In the genomic region with DNA sequence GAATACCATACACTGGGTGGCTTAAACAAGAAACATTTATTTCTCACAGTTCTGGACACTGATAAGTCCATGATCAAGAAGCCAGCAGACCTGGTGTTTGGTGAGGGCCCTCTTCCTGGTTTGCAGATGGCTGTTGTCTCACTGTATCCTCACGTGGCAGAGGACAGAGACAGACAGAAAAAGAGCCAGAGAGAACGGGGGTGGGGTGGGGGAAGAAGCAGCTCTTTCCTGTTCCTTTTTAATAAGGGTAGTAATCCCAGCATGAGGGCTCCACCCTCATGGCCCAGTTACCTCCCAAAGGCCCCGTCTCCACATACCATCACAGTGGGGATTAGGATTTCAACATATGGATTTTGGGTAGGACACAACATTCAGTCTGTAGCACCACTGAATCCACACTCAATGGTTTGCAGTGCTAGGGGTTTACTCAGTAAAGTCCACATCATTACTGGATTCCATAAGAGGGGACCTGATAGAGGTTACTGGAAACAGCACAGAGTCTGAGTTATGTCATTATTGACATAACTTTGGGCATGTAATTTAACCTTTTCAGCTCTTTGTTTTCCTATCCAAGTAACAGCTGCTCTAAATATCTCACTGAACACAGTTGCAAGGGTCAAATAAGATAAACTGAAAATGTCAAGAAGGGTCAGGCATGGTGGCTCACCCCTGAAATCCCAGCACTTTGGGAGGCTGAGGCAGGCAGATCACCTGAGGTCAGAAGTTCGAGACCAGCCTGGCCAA, we compare ENCODE assay signal across 1 cellular context.
TF ChIP-seq lines count a peak whose summit lies in the region.

No MANE protein-coding gene starts in this region.

TF ChIP-seq in HepG2, 621 proteins besides CTCF, POLR2A, EP300 and RAD21 (continued from another document and continues in another):
- TF ChIP-seq RFXANK (CRISPR knock-in tag; IDR thresholded peaks at IDR 0.05), result 0 out of 2 replicates have a peak, but pooled peaks have one; percentile 41
- TF ChIP-seq ZEB1 (IDR thresholded peaks at IDR 0.05; ENCODE audit: insufficient replicate concordance, low read depth), result no peak
- TF ChIP-seq, protein P1, sequence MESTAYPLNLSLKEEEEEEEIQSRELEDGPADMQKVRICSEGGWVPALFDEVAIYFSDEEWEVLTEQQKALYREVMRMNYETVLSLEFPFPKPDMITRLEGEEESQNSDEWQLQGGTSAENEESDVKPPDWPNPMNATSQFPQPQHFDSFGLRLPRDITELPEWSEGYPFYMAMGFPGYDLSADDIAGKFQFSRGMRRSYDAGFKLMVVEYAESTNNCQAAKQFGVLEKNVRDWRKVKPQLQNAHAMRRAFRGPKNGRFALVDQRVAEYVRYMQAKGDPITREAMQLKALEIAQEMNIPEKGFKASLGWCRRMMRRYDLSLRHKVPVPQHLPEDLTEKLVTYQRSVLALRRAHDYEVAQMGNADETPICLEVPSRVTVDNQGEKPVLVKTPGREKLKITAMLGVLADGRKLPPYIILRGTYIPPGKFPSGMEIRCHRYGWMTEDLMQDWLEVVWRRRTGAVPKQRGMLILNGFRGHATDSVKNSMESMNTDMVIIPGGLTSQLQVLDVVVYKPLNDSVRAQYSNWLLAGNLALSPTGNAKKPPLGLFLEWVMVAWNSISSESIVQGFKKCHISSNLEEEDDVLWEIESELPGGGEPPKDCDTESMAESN (CRISPR knock-in tag; conservative IDR thresholded peaks at IDR 0.05), result no peak
- TF ChIP-seq, protein P2, sequence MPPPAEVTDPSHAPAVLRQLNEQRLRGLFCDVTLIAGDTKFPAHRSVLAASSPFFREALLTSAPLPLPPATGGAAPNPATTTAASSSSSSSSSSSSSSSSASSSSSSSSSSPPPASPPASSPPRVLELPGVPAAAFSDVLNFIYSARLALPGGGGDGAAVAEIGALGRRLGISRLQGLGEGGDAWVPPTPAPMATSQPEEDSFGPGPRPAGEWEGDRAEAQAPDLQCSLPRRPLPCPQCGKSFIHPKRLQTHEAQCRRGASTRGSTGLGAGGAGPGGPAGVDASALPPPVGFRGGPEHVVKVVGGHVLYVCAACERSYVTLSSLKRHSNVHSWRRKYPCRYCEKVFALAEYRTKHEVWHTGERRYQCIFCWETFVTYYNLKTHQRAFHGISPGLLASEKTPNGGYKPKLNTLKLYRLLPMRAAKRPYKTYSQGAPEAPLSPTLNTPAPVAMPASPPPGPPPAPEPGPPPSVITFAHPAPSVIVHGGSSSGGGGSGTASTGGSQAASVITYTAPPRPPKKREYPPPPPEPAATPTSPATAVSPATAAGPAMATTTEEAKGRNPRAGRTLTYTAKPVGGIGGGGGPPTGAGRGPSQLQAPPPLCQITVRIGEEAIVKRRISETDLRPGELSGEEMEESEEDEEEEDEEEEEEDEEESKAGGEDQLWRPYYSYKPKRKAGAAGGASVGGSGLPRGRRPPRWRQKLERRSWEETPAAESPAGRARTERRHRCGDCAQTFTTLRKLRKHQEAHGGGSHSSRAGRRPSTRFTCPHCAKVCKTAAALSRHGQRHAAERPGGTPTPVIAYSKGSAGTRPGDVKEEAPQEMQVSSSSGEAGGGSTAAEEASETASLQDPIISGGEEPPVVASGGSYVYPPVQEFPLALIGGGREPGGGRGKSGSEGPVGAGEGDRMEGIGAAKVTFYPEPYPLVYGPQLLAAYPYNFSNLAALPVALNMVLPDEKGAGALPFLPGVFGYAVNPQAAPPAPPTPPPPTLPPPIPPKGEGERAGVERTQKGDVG (CRISPR knock-in tag; IDR thresholded peaks at IDR 0.05; ENCODE audit: borderline replicate concordance), result no peak
- TF ChIP-seq, protein P3, sequence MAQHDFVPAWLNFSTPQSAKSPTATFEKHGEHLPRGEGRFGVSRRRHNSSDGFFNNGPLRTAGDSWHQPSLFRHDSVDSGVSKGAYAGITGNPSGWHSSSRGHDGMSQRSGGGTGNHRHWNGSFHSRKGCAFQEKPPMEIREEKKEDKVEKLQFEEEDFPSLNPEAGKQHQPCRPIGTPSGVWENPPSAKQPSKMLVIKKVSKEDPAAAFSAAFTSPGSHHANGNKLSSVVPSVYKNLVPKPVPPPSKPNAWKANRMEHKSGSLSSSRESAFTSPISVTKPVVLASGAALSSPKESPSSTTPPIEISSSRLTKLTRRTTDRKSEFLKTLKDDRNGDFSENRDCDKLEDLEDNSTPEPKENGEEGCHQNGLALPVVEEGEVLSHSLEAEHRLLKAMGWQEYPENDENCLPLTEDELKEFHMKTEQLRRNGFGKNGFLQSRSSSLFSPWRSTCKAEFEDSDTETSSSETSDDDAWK (CRISPR knock-in tag; IDR thresholded peaks at IDR 0.05), result no peak
- no peak for TF ChIP-seq IKZF1 (IDR thresholded peaks at IDR 0.05)
- TF ChIP-seq, protein P4, sequence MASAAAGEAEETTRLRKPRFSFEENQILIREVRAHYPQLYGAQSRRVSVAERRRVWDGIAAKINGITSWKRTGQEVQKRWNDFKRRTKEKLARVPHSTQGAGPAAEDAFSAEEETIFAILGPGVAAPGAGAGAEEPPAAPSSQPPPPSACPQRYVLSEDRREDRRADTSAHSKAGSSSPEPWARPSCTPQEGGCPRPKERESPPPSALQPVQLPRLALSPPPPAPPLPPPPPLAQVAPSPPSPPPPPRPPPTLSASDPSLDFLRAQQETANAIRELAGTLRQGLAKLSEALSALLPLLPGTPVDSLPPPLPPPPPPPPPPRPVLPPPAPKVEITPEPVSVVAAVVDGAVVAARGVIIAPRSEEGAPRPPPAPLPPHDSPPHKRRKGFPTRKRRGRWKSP (CRISPR knock-in tag; IDR thresholded peaks at IDR 0.05), result 0 out of 2 replicates have a peak, but pooled peaks have one; percentile 31
- no peak for TF ChIP-seq NFE2L2 (IDR thresholded peaks at IDR 0.05; ENCODE audit: low read length)
- TF ChIP-seq RELA (CRISPR knock-in tag; IDR thresholded peaks at IDR 0.05), result no peak
- TF ChIP-seq, protein P5, sequence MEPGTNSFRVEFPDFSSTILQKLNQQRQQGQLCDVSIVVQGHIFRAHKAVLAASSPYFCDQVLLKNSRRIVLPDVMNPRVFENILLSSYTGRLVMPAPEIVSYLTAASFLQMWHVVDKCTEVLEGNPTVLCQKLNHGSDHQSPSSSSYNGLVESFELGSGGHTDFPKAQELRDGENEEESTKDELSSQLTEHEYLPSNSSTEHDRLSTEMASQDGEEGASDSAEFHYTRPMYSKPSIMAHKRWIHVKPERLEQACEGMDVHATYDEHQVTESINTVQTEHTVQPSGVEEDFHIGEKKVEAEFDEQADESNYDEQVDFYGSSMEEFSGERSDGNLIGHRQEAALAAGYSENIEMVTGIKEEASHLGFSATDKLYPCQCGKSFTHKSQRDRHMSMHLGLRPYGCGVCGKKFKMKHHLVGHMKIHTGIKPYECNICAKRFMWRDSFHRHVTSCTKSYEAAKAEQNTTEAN (CRISPR knock-in tag; conservative IDR thresholded peaks at IDR 0.05), result peak; percentile 88
- TF ChIP-seq ZKSCAN8 (CRISPR knock-in tag; IDR thresholded peaks at IDR 0.05; ENCODE audit: borderline replicate concordance), result peak; percentile 62; the same call in 1 of the 2 replicates
- peak; percentile 56; the same call in 1 of the 2 replicates for TF ChIP-seq ELF4 (CRISPR knock-in tag; IDR thresholded peaks at IDR 0.05; ENCODE audit: borderline replicate concordance)
- no peak for TF ChIP-seq ZNF558 (CRISPR knock-in tag; IDR thresholded peaks at IDR 0.05; ENCODE audit: borderline replicate concordance)
- TF ChIP-seq MEIS2 (CRISPR knock-in tag; IDR thresholded peaks at IDR 0.05), result peak; percentile 33; the same call in 1 of the 2 replicates
- no peak for TF ChIP-seq ZNF75D (CRISPR knock-in tag; IDR thresholded peaks at IDR 0.05; ENCODE audit: borderline replicate concordance)
- no peak for TF ChIP-seq EEA1 (CRISPR knock-in tag; IDR thresholded peaks at IDR 0.05; ENCODE audit: borderline replicate concordance)
- TF ChIP-seq, protein P6, sequence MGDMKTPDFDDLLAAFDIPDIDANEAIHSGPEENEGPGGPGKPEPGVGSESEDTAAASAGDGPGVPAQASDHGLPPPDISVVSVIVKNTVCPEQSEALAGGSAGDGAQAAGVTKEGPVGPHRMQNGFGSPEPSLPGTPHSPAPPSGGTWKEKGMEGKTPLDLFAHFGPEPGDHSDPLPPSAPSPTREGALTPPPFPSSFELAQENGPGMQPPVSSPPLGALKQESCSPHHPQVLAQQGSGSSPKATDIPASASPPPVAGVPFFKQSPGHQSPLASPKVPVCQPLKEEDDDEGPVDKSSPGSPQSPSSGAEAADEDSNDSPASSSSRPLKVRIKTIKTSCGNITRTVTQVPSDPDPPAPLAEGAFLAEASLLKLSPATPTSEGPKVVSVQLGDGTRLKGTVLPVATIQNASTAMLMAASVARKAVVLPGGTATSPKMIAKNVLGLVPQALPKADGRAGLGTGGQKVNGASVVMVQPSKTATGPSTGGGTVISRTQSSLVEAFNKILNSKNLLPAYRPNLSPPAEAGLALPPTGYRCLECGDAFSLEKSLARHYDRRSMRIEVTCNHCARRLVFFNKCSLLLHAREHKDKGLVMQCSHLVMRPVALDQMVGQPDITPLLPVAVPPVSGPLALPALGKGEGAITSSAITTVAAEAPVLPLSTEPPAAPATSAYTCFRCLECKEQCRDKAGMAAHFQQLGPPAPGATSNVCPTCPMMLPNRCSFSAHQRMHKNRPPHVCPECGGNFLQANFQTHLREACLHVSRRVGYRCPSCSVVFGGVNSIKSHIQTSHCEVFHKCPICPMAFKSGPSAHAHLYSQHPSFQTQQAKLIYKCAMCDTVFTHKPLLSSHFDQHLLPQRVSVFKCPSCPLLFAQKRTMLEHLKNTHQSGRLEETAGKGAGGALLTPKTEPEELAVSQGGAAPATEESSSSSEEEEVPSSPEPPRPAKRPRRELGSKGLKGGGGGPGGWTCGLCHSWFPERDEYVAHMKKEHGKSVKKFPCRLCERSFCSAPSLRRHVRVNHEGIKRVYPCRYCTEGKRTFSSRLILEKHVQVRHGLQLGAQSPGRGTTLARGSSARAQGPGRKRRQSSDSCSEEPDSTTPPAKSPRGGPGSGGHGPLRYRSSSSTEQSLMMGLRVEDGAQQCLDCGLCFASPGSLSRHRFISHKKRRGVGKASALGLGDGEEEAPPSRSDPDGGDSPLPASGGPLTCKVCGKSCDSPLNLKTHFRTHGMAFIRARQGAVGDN (CRISPR knock-in tag; IDR thresholded peaks at IDR 0.05), result no peak
- no peak for TF ChIP-seq ZFP36L1 (CRISPR knock-in tag; IDR thresholded peaks at IDR 0.05)
- no peak for TF ChIP-seq HOXA9 (CRISPR knock-in tag; IDR thresholded peaks at IDR 0.05; ENCODE audit: borderline replicate concordance)
- TF ChIP-seq, protein P7, sequence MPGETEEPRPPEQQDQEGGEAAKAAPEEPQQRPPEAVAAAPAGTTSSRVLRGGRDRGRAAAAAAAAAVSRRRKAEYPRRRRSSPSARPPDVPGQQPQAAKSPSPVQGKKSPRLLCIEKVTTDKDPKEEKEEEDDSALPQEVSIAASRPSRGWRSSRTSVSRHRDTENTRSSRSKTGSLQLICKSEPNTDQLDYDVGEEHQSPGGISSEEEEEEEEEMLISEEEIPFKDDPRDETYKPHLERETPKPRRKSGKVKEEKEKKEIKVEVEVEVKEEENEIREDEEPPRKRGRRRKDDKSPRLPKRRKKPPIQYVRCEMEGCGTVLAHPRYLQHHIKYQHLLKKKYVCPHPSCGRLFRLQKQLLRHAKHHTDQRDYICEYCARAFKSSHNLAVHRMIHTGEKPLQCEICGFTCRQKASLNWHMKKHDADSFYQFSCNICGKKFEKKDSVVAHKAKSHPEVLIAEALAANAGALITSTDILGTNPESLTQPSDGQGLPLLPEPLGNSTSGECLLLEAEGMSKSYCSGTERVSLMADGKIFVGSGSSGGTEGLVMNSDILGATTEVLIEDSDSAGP (CRISPR knock-in tag; IDR thresholded peaks at IDR 0.05; ENCODE audit: borderline replicate concordance), result no peak
- TF ChIP-seq TCF12 (IDR thresholded peaks at IDR 0.05), result no peak
- TF ChIP-seq TCF12 (CRISPR knock-in tag; IDR thresholded peaks at IDR 0.05), result 0 out of 2 replicates have a peak, but pooled peaks have one; percentile 56
- TF ChIP-seq DNMT3B (CRISPR knock-in tag; conservative IDR thresholded peaks at IDR 0.05), result no peak
- TF ChIP-seq, protein P8, sequence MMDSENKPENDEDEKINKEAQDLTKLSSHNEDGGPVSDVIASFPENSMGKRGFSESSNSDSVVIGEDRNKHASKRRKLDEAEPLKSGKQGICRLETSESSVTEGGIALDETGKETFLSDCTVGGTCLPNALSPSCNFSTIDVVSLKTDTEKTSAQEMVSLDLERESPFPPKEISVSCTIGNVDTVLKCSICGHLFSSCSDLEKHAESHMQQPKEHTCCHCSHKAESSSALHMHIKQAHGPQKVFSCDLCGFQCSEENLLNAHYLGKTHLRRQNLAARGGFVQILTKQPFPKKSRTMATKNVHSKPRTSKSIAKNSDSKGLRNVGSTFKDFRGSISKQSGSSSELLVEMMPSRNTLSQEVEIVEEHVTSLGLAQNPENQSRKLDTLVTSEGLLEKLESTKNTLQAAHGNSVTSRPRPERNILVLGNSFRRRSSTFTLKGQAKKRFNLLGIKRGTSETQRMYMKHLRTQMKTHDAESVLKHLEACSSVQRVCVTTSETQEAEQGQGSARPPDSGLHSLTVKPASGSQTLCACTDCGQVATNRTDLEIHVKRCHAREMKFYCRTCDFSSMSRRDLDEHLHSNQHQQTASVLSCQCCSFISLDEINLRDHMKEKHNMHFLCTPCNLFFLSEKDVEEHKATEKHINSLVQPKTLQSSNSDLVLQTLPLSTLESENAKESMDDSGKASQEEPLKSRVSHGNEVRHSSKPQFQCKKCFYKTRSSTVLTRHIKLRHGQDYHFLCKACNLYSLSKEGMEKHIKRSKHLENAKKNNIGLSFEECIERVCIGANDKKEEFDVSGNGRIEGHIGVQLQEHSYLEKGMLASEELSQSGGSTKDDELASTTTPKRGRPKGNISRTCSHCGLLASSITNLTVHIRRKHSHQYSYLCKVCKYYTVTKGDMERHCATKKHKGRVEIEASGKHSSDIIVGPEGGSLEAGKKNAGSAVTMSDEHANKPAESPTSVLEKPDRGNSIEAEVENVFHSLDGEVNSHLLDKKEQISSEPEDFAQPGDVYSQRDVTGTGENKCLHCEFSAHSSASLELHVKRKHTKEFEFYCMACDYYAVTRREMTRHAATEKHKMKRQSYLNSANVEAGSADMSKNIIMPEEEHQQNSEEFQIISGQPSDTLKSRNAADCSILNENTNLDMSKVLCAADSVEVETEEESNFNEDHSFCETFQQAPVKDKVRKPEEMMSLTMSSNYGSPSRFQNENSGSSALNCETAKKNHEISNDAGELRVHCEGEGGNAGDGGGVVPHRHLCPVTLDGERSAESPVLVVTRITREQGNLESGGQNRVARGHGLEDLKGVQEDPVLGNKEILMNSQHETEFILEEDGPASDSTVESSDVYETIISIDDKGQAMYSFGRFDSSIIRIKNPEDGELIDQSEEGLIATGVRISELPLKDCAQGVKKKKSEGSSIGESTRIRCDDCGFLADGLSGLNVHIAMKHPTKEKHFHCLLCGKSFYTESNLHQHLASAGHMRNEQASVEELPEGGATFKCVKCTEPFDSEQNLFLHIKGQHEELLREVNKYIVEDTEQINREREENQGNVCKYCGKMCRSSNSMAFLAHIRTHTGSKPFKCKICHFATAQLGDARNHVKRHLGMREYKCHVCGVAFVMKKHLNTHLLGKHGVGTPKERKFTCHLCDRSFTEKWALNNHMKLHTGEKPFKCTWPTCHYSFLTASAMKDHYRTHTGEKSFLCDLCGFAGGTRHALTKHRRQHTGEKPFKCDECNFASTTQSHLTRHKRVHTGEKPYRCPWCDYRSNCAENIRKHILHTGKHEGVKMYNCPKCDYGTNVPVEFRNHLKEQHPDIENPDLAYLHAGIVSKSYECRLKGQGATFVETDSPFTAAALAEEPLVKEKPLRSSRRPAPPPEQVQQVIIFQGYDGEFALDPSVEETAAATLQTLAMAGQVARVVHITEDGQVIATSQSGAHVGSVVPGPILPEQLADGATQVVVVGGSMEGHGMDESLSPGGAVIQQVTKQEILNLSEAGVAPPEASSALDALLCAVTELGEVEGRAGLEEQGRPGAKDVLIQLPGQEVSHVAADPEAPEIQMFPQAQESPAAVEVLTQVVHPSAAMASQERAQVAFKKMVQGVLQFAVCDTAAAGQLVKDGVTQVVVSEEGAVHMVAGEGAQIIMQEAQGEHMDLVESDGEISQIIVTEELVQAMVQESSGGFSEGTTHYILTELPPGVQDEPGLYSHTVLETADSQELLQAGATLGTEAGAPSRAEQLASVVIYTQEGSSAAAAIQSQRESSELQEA (CRISPR knock-in tag; IDR thresholded peaks at IDR 0.05; ENCODE audit: not compliant biosample characterization), result no peak
- TF ChIP-seq ZNF260 (CRISPR knock-in tag; IDR thresholded peaks at IDR 0.05; ENCODE audit: borderline replicate concordance, low read depth), result no peak
